In the genomic region with DNA sequence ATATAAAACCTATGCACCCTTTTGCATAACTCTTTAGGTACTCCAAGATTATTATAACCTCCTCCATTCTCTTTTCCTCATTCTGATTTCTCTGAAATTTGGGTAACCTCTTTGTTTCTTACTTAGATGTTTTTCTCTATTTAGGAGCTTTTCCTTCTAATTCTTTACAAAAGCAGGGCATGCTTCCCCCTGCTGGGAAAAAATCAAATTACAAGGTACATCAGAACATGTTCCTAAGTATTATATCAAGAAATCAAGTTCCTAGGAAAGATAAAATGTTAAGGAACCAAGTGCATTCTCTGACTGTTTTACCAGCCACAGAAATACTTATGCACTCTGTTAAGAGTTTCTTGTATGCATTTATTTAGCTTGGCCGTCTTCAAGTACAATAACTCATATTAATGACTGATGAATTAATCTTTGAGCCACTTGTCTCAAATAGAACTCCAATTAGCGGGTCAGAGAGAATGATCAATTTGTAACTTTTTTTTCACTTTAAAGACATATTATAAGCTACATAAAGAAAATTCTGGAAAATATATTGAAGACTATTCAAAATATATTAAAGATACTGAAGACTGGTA, we compare ENCODE assay signal across 8 cellular contexts. TPM values are rescaled to one million over a fixed set of nuclear protein-coding genes. Genes with fewer than 3 reads are reported as not detected.
DNase-seq lines count a peak whose midpoint lies in the region; ATAC-seq and TF ChIP-seq lines count a peak whose summit lies in the region.

No MANE protein-coding gene starts in this region.

- ATAC-seq in HG02623 (IDR thresholded peaks at IDR 0.05; ENCODE audit: unreplicated experiment) (no peak), HG03097 (IDR thresholded peaks at IDR 0.05; ENCODE audit: low FRiP score, unreplicated experiment) (no peak)

- no peaks in the 10 kb centered on the region for H3K27me3 Mint-ChIP-seq in IgD-negative memory B cell

- H3K4me3 Mint-ChIP-seq in IgD-negative memory B cell, result peak overlapping the region; percentile 24 to 67 (median 50)

- peak overlapping the region in 1 of 3 donors; percentile 1 for H3K27ac Mint-ChIP-seq in IgD-negative memory B cell

- no peaks in the 10 kb centered on the region for H3K27me3 ChIP-seq in ovary

- intact Hi-C loops in ovary (cut with DNase I), result no loop called here

- H3K4me3 ChIP-seq in ovary, result no peak overlapping the region

- 27 to 45% (median 38%) methylated on average over 2 of the region's 2 CpGs for WGBS in ovary, 3 donors

- H3K4me1 Mint-ChIP-seq in IgD-negative memory B cell, result peaks cover 22 to 26% (median 24%) of the 10 kb centered on the region in 3 donors

- no peak for TF ChIP-seq EP300 in ovary (IDR thresholded peaks at IDR 0.05)

- peak; percentile 5 for DNase-seq in COLO829 (ENCODE audit: low spot score)
- peak; percentile 75 for DNase-seq in left kidney (ENCODE audit: low read depth, low spot score)
- no peak for DNase-seq in activated effector memory CD4-positive, alpha-beta T cell treated with Interleukin-2 at 50 U/mL for 16 hours
- DNase-seq in ovary, result no peak

- no peaks in the 10 kb centered on the region for H3K4me1 ChIP-seq in ovary (ENCODE audit: insufficient read depth)

- no peaks in the 10 kb centered on the region for H3K36me3 Mint-ChIP-seq in IgD-negative memory B cell

- peak; percentile 82 for TF ChIP-seq CTCF in VCaP (conservative IDR thresholded peaks at IDR 0.05)
- TF ChIP-seq CTCF in ovary (IDR thresholded peaks at IDR 0.05), result no peak

- no peak for TF ChIP-seq POLR2A in ovary (IDR thresholded peaks at IDR 0.05)

- H3K36me3 ChIP-seq in ovary, result no peaks in the 10 kb centered on the region

- no peaks in the 10 kb centered on the region for H3K9me3 Mint-ChIP-seq in IgD-negative memory B cell

- H3K27ac ChIP-seq in VCaP (no peak overlapping the region), ovary (no peak overlapping the region)

- no peaks in the 10 kb centered on the region for H3K9me3 ChIP-seq in ovary

RNA-seq across cellular contexts. Expression of gene KHDRBS2, which starts 2.1 kb away (rescaled TPM):
- polyA plus RNA-seq in IgD-negative memory B cell (4.4 TPM), ovary (under 1 TPM in 1 of 2 donors, not detected in 1; 0.07 TPM)
- 1 to 10 TPM in 1 of 7 donors, under 1 TPM in 4, not detected in 2; 0.10 to 2.2 (median 0.23) TPM for total RNA-seq in ovary

Comparison
In these comparisons a context has a peak if more than half of its experiments do, and no peak if none do; other contexts are left out.
1. DNase-seq: peak in COLO829 (single experiment) and left kidney (single experiment); none in activated effector memory CD4-positive, alpha-beta T cell treated with Interleukin-2 at 50 U/mL for 16 hours (single experiment) and ovary (0 of 5).